Comparison of ENCODE assay signal across 17 cellular contexts in the genomic region with DNA sequence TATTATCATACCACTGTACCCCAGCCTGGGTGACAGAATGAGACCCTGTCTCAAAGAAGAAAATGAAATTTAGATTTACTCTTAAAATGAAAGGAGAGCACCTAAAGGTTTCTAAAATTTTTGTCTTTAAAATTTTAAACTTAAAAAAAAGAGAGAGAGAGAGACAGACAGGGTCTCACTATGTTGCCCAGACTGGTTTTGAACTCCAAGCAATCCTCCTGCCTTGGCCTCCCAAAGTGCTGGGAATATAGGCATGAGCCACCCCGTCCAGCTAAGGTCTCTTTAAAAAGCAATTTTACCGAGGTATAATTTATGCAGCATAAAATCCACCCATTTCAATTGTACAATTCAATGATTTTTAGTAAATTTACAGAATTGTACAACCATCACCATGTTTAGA. TPM values are rescaled to one million over a fixed set of nuclear protein-coding genes. Genes with fewer than 3 reads are reported as not detected.
DNase-seq lines count a peak whose midpoint lies in the region; ATAC-seq and TF ChIP-seq lines count a peak whose summit lies in the region.
"Had no signal": no experiment of that assay in that cellular context is flagged by ENCODE, and none has a peak within 500 bp of the region (broad histone marks: within the 10 kb centered on the region; RNA-seq: fewer than 3 reads in every experiment).

No MANE protein-coding gene starts in this region.

- peaks cover 3% of the 10 kb centered on the region for H3K9me3 Mint-ChIP-seq in activated CD8-positive, alpha-beta memory T cell treated with anti-CD3 and anti-CD28 coated beads, Interleukin-2, amount 10 ng/mL, durations not matched to agents 7 days and 5 days (ENCODE audit: low read depth)
- H3K9me3 Mint-ChIP-seq in WTC11, result no peaks in the 10 kb centered on the region
- H3K9me3 Mint-ChIP-seq in immature natural killer cell, result no peaks in the 10 kb centered on the region
- peaks cover 0 to 4% of the 10 kb centered on the region in 2 donors for H3K9me3 Mint-ChIP-seq in stimulated activated naive CD8-positive, alpha-beta T cell treated with anti-CD3 and anti-CD28 coated beads, Interleukin-15, amount 100 ng/mL, for 72 hours
- H3K9me3 Mint-ChIP-seq: activated T-helper 2 cell treated with anti-CD3 and anti-CD28 coated beads, Interferon-gamma antibody, Interleukin-2, Interleukin-4, amounts not matched to agents 10 μg/mL and 5 μg/mL and 100 μg/mL, durations not matched to agents 14 hours and 24 hours and 36 hours; neural progenitor cell had no signal

- TF ChIP-seq CTCF in WTC11 (IDR thresholded peaks at IDR 0.05), result no peak

- peaks cover 53% of the 10 kb centered on the region for H3K4me1 Mint-ChIP-seq in activated CD8-positive, alpha-beta memory T cell treated with anti-CD3 and anti-CD28 coated beads, Interleukin-2, amount 10 ng/mL, durations not matched to agents 7 days and 5 days
- H3K4me1 Mint-ChIP-seq in WTC11 (peaks cover 30% of the 10 kb centered on the region), immature natural killer cell (peaks cover 43 to 81% of the 10 kb centered on the region in 2 donors)
- H3K4me1 Mint-ChIP-seq in stimulated activated naive CD8-positive, alpha-beta T cell treated with anti-CD3 and anti-CD28 coated beads, Interleukin-15, amount 100 ng/mL, for 72 hours, result peaks cover 60% of the 10 kb centered on the region

- ATAC-seq in activated CD8-positive, alpha-beta memory T cell treated with anti-CD3 and anti-CD28 coated beads, Interleukin-2, amount 10 ng/mL, durations not matched to agents 7 days and 5 days, result no peak
- ATAC-seq in WTC11 (no peak), HG03039 (IDR thresholded peaks at IDR 0.05; ENCODE audit: unreplicated experiment) (no peak)
- ATAC-seq in stimulated activated naive CD8-positive, alpha-beta T cell treated with anti-CD3 and anti-CD28 coated beads, Interleukin-15, amount 100 ng/mL, for 72 hours, result no peak
- ATAC-seq: left colon had no signal

- no peak for DNase-seq in activated CD8-positive, alpha-beta memory T cell treated with anti-CD3 and anti-CD28 coated beads, Interleukin-2, amount 10 ng/mL, durations not matched to agents 7 days and 5 days
- DNase-seq in activated CD8-positive, alpha-beta memory T cell treated with anti-CD3 and anti-CD28 coated beads for 24 hours, result no peak
- DNase-seq in WTC11 (ENCODE audit: low spot score) (no peak), immature natural killer cell (no peak), NCI-H2196 (lab: John Stamatoyannopoulos, UW; ENCODE audit: unreplicated experiment) (no peak)
- no peak for DNase-seq in stimulated activated naive CD8-positive, alpha-beta T cell treated with anti-CD3 and anti-CD28 coated beads, Interleukin-15, amount 100 ng/mL, for 72 hours
- no peak for DNase-seq in effector CD4-positive, alpha-beta T cell
- DNase-seq: heart right ventricle, KG1, left colon, NCI-H1694 treated with DMSO at 0.1 percent for 48 hours, NCI-H526, SJCRH30, WERI-Rb-1 had no signal

- peaks cover 24% of the 10 kb centered on the region for H3K36me3 Mint-ChIP-seq in activated CD8-positive, alpha-beta memory T cell treated with anti-CD3 and anti-CD28 coated beads, Interleukin-2, amount 10 ng/mL, durations not matched to agents 7 days and 5 days
- H3K36me3 Mint-ChIP-seq in WTC11 (0 out of 2 replicates have a peak, but pooled peaks cover 2% of the 10 kb centered on the region), immature natural killer cell (no peaks in the 10 kb centered on the region)

- H3K4me3 Mint-ChIP-seq in activated CD8-positive, alpha-beta memory T cell treated with anti-CD3 and anti-CD28 coated beads, Interleukin-2, amount 10 ng/mL, durations not matched to agents 7 days and 5 days, result no peak overlapping the region
- H3K4me3 Mint-ChIP-seq in WTC11 (no peak overlapping the region), immature natural killer cell (peak overlapping the region in 2 of 5 donors; percentile 7 to 41)
- peak overlapping the region in 1 of 2 donors; percentile 36 for H3K4me3 Mint-ChIP-seq in stimulated activated naive CD8-positive, alpha-beta T cell treated with anti-CD3 and anti-CD28 coated beads, Interleukin-15, amount 100 ng/mL, for 72 hours
- H3K4me3 Mint-ChIP-seq: neural progenitor cell had no signal

- POLR2A ChIA-PET in WTC11 (lab: Charles Lee), result no interaction called here

- peak overlapping the region; percentile 94 for H3K27ac Mint-ChIP-seq in activated CD8-positive, alpha-beta memory T cell treated with anti-CD3 and anti-CD28 coated beads, Interleukin-2, amount 10 ng/mL, durations not matched to agents 7 days and 5 days
- H3K27ac Mint-ChIP-seq in WTC11 (peak overlapping the region; percentile 41; the same call in 1 of the 2 replicates), immature natural killer cell (peak overlapping the region in 4 of 6 donors; percentile 45 to 80 (median 72))
- H3K27ac Mint-ChIP-seq in stimulated activated naive CD8-positive, alpha-beta T cell treated with anti-CD3 and anti-CD28 coated beads, Interleukin-15, amount 100 ng/mL, for 72 hours, result peak overlapping the region; percentile 34 to 84
- H3K27ac Mint-ChIP-seq: neural progenitor cell had no signal

- no peaks in the 10 kb centered on the region for H3K27me3 Mint-ChIP-seq in activated CD8-positive, alpha-beta memory T cell treated with anti-CD3 and anti-CD28 coated beads, Interleukin-2, amount 10 ng/mL, durations not matched to agents 7 days and 5 days
- H3K27me3 Mint-ChIP-seq in WTC11 (ENCODE audit: low read depth) (no peaks in the 10 kb centered on the region), immature natural killer cell (ENCODE audit: low read depth in 3 of 3) (peaks cover 0 to 4% (median 2%) of the 10 kb centered on the region in 3 donors)
- H3K27me3 Mint-ChIP-seq in stimulated activated naive CD8-positive, alpha-beta T cell treated with anti-CD3 and anti-CD28 coated beads, Interleukin-15, amount 100 ng/mL, for 72 hours, result no peaks in the 10 kb centered on the region

- CTCF ChIA-PET in activated CD8-positive, alpha-beta memory T cell treated with anti-CD3 and anti-CD28 coated beads, Interleukin-2, amount 10 ng/mL, durations not matched to agents 7 days and 5 days (lab: Charles Lee), result interaction anchor here (1.6 kb wide), 1 partner anchor 9 kb away, joined by 5 read pairs; no protein-coding TSS in a partner anchor
- CTCF ChIA-PET in WTC11 (lab: Charles Lee), result no interaction called here

TF ChIP-seq in WTC11, 78 proteins besides CTCF, POLR2A, EP300 and RAD21 (continues in another document):
- TF ChIP-seq ZNF219 (CRISPR knock-in tag; IDR thresholded peaks at IDR 0.05; ENCODE audit: borderline replicate concordance) (no peak), RELA (CRISPR knock-in tag; IDR thresholded peaks at IDR 0.05; ENCODE audit: borderline replicate concordance) (no peak), ETV6 (CRISPR knock-in tag; IDR thresholded peaks at IDR 0.05) (no peak), ZNF416 (CRISPR knock-in tag; IDR thresholded peaks at IDR 0.05) (no peak), CREM (CRISPR knock-in tag; IDR thresholded peaks at IDR 0.05) (no peak)
- TF ChIP-seq, protein P1, sequence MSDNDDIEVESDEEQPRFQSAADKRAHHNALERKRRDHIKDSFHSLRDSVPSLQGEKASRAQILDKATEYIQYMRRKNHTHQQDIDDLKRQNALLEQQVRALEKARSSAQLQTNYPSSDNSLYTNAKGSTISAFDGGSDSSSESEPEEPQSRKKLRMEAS (CRISPR knock-in tag; IDR thresholded peaks at IDR 0.05), result no peak
- TF ChIP-seq, protein P2, sequence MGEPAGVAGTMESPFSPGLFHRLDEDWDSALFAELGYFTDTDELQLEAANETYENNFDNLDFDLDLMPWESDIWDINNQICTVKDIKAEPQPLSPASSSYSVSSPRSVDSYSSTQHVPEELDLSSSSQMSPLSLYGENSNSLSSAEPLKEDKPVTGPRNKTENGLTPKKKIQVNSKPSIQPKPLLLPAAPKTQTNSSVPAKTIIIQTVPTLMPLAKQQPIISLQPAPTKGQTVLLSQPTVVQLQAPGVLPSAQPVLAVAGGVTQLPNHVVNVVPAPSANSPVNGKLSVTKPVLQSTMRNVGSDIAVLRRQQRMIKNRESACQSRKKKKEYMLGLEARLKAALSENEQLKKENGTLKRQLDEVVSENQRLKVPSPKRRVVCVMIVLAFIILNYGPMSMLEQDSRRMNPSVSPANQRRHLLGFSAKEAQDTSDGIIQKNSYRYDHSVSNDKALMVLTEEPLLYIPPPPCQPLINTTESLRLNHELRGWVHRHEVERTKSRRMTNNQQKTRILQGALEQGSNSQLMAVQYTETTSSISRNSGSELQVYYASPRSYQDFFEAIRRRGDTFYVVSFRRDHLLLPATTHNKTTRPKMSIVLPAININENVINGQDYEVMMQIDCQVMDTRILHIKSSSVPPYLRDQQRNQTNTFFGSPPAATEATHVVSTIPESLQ (CRISPR knock-in tag; IDR thresholded peaks at IDR 0.05), result no peak
- TF ChIP-seq, protein P3, sequence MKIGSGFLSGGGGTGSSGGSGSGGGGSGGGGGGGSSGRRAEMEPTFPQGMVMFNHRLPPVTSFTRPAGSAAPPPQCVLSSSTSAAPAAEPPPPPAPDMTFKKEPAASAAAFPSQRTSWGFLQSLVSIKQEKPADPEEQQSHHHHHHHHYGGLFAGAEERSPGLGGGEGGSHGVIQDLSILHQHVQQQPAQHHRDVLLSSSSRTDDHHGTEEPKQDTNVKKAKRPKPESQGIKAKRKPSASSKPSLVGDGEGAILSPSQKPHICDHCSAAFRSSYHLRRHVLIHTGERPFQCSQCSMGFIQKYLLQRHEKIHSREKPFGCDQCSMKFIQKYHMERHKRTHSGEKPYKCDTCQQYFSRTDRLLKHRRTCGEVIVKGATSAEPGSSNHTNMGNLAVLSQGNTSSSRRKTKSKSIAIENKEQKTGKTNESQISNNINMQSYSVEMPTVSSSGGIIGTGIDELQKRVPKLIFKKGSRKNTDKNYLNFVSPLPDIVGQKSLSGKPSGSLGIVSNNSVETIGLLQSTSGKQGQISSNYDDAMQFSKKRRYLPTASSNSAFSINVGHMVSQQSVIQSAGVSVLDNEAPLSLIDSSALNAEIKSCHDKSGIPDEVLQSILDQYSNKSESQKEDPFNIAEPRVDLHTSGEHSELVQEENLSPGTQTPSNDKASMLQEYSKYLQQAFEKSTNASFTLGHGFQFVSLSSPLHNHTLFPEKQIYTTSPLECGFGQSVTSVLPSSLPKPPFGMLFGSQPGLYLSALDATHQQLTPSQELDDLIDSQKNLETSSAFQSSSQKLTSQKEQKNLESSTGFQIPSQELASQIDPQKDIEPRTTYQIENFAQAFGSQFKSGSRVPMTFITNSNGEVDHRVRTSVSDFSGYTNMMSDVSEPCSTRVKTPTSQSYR (CRISPR knock-in tag; IDR thresholded peaks at IDR 0.05), result no peak

RNA-seq across cellular contexts. Expression of a gene that starts 33.2 kb away (rescaled TPM):
- 10 to 100 TPM; 73.7 to 79.8 TPM for total RNA-seq in activated CD8-positive, alpha-beta memory T cell treated with anti-CD3 and anti-CD28 coated beads, Interleukin-2, amount 10 ng/mL, durations not matched to agents 7 days and 5 days
- 60.4 to 75.5 TPM (median 63.9 TPM) in 3 replicates for total RNA-seq in WTC11 (2021)
- polyA plus RNA-seq in immature natural killer cell, result 10 to 100 TPM; 16.5 to 26.8 (median 19.3) TPM

Comparison
In these comparisons a context has a peak if more than half of its experiments do, and no peak if none do; other contexts are left out.
1. H3K27ac Mint-ChIP-seq: peak in every context shown above with its lines; median percentile 94 in activated CD8-positive, alpha-beta memory T cell treated with anti-CD3 and anti-CD28 coated beads, Interleukin-2, amount 10 ng/mL, durations not matched to agents 7 days and 5 days; 72 in immature natural killer cell; 59 in stimulated activated naive CD8-positive, alpha-beta T cell treated with anti-CD3 and anti-CD28 coated beads, Interleukin-15, amount 100 ng/mL, for 72 hours; 41 in WTC11.